Comparison of ENCODE assay signal across 9 cellular contexts in the genomic region with DNA sequence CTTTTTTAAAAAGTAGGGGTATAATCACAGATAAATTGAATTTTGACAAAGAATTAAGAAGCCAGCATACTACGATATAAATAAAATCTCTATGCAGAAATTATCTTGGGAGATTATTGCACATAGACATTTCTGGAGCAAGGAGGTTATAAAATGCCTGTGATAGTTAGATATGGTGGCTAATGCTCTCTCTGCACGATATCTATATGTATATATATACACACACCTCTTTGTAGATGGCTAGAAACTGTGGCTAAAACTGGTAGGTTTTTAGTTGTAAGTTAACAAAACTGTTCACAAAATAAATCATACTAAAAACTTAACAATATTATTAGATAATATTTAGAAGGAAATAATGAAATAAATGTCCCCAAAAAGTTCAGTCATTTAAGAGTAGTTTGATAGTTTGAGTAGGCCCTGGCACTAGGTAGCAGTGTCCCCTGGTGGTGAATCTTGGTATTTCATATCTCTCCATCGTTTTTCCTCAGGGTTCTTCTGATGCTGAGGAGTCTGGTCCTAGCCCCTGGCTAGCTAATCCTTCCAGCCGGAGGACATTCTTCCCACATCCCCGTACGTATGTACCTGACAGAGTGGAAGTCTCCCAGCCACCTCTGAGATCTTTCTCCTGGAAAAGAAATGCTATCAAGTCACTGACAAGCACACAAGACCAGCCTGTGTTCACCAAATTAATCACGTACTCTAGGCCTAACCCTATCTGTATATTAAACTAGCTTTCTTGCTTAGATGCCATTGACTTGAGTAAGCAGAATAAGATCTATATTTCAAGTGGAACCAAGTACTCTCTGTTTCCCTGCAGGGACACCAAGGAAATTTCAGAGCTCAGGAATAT. TPM values are rescaled to one million over a fixed set of nuclear protein-coding genes. Genes with fewer than 3 reads are reported as not detected.
DNase-seq lines count a peak whose midpoint lies in the region; ATAC-seq, FAIRE-seq and TF ChIP-seq lines count a peak whose summit lies in the region.
"Had no signal": no experiment of that assay in that cellular context is flagged by ENCODE, and none has a peak within 500 bp of the region (broad histone marks: within the 10 kb centered on the region; RNA-seq: fewer than 3 reads in every experiment).

No MANE protein-coding gene starts in this region.

- no peak overlapping the region for H3K4me3 Mint-ChIP-seq in astrocyte (ENCODE audit: unreplicated experiment)
- H3K4me3 Mint-ChIP-seq: IgD-negative memory B cell had no signal

- H3K4me1 ChIP-seq in astrocyte (ENCODE audit: insufficient read depth, low read length) (no peaks in the 10 kb centered on the region), tibial nerve (no peaks in the 10 kb centered on the region)

- ATAC-seq in HG03378 (IDR thresholded peaks at IDR 0.05; ENCODE audit: unreplicated experiment) (no peak), GM18858 (IDR thresholded peaks at IDR 0.05; ENCODE audit: unreplicated experiment) (no peak)

- no peak for FAIRE-seq in astrocyte (lab: Jason Lieb, UNC)

- TF ChIP-seq EP300 in tibial nerve (IDR thresholded peaks at IDR 0.05), result no peak

- no peaks in the 10 kb centered on the region for H3K79me2 ChIP-seq in astrocyte (ENCODE audit: insufficient read depth, low read length)

- H3K4me3 ChIP-seq in astrocyte (ENCODE audit: insufficient read depth, low read depth, low read length) (no peak overlapping the region), tibial nerve (no peak overlapping the region)

- no peak overlapping the region for H3K9ac ChIP-seq in astrocyte (ENCODE audit: low read length)

- H3K36me3 Mint-ChIP-seq in astrocyte (ENCODE audit: low read depth, unreplicated experiment), result no peaks in the 10 kb centered on the region

- no peak overlapping the region for H3K27ac Mint-ChIP-seq in astrocyte (ENCODE audit: unreplicated experiment)
- H3K27ac Mint-ChIP-seq: IgD-negative memory B cell had no signal

- TF ChIP-seq POLR2A in tibial nerve (IDR thresholded peaks at IDR 0.05), result no peak

- H3K27me3 ChIP-seq in astrocyte (ENCODE audit: insufficient read depth, low read length) (no peaks in the 10 kb centered on the region), tibial nerve (no peaks in the 10 kb centered on the region)

- peaks cover 10% of the 10 kb centered on the region for H3K27me3 Mint-ChIP-seq in astrocyte (ENCODE audit: low read depth, unreplicated experiment)

- H3K9me3 Mint-ChIP-seq in astrocyte (ENCODE audit: unreplicated experiment), result no peaks in the 10 kb centered on the region

- WGBS in tibial nerve, 2 donors, result 52 to 66% methylated on average over 7 of the region's 7 CpGs

- H3K36me3 ChIP-seq in astrocyte (ENCODE audit: insufficient read depth, low read length) (no peaks in the 10 kb centered on the region), tibial nerve (no peaks in the 10 kb centered on the region)

- DNase-seq in AG08395 (ENCODE audit: low spot score), result peak; percentile 64
- peak; percentile 72 for DNase-seq in GM03348 (ENCODE audit: low spot score)
- DNase-seq in NCI-H2227 treated with DMSO at 0.1 percent for 48 hours (lab: John Stamatoyannopoulos, UW), result peak; percentile 31
- no peak for DNase-seq in astrocyte (ENCODE audit: low read depth)
- DNase-seq in kidney glomerular epithelial cell (lab: John Stamatoyannopoulos, UW), result peak; percentile 12
- peak in 1 of 2 donors; percentile 46 for DNase-seq in tibial nerve (ENCODE audit: low spot score in 2 of 2)

- no peak overlapping the region for H2AFZ ChIP-seq in astrocyte (ENCODE audit: low read depth, low read length)

- H3K27ac ChIP-seq in astrocyte (ENCODE audit: low read depth, low read length) (no peak overlapping the region), tibial nerve (no peak overlapping the region)

- H3K9me3 ChIP-seq in astrocyte (ENCODE audit: insufficient read depth, low read depth, low read length) (no peaks in the 10 kb centered on the region), tibial nerve (peaks cover 0 to 8% (median 0%) of the 10 kb centered on the region in 4 donors)

- no peaks in the 10 kb centered on the region for H3K4me1 Mint-ChIP-seq in astrocyte (ENCODE audit: low read depth, unreplicated experiment)

- H3K4me2 ChIP-seq in astrocyte (ENCODE audit: low read length), result no peak overlapping the region

- H4K20me1 ChIP-seq in astrocyte (ENCODE audit: insufficient read depth, low read length), result no peaks in the 10 kb centered on the region

- TF ChIP-seq CTCF in astrocyte (IDR thresholded peaks at IDR 0.05; ENCODE audit: insufficient read depth, low read depth, low read length), result peak; percentile 87
- TF ChIP-seq CTCF in tibial nerve (IDR thresholded peaks at IDR 0.05), result peak; percentile 51 to 80 (median 56)

RNA-seq across cellular contexts. Expression of a gene that starts 32.2 kb away (rescaled TPM):
- total RNA-seq in astrocyte, result 4.1 and 8.3 TPM in 2 replicates
- not detected for total RNA-seq in tibial nerve

RNA-seq across cellular contexts. Expression of a gene that starts 35.3 kb away (rescaled TPM):
- total RNA-seq in astrocyte, result not detected in 2 replicates
- total RNA-seq in tibial nerve, result 1 to 10 TPM in 2 of 4 donors, not detected in 2; 2.4 to 2.8 TPM
